1 cellular context compared by ENCODE assay signal in the genomic region with DNA sequence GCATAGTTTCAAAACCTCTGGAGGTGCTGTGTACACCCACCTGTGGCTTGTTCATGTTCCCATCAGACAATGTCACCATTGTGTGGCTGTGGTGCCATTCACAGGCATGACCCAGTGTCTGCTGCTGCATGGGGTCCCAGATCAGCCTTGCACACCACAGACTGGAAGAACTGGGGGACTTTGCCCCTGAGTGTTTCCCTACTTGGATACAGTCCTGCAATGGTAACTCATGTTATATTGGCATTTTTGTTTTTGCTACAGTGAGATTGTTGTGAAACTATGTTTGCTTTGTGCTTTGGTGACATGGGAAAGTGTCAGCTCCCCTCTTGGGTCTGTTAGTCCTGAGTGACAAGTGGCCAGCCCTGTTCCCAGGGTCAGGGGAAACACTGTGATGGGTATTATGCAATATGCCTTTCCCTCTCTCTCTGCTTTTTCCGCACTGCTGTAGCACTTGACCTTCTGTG.
TF ChIP-seq lines count a peak whose summit lies in the region.

No MANE protein-coding gene starts in this region.

TF ChIP-seq in liver, 16 proteins besides CTCF, POLR2A, EP300 and RAD21 (continued from another document):
- TF ChIP-seq, protein P1, sequence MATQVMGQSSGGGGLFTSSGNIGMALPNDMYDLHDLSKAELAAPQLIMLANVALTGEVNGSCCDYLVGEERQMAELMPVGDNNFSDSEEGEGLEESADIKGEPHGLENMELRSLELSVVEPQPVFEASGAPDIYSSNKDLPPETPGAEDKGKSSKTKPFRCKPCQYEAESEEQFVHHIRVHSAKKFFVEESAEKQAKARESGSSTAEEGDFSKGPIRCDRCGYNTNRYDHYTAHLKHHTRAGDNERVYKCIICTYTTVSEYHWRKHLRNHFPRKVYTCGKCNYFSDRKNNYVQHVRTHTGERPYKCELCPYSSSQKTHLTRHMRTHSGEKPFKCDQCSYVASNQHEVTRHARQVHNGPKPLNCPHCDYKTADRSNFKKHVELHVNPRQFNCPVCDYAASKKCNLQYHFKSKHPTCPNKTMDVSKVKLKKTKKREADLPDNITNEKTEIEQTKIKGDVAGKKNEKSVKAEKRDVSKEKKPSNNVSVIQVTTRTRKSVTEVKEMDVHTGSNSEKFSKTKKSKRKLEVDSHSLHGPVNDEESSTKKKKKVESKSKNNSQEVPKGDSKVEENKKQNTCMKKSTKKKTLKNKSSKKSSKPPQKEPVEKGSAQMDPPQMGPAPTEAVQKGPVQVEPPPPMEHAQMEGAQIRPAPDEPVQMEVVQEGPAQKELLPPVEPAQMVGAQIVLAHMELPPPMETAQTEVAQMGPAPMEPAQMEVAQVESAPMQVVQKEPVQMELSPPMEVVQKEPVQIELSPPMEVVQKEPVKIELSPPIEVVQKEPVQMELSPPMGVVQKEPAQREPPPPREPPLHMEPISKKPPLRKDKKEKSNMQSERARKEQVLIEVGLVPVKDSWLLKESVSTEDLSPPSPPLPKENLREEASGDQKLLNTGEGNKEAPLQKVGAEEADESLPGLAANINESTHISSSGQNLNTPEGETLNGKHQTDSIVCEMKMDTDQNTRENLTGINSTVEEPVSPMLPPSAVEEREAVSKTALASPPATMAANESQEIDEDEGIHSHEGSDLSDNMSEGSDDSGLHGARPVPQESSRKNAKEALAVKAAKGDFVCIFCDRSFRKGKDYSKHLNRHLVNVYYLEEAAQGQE (IDR thresholded peaks at IDR 0.05) = no peak
